ENCODE assay signal across 10 cellular contexts in the genomic region with DNA sequence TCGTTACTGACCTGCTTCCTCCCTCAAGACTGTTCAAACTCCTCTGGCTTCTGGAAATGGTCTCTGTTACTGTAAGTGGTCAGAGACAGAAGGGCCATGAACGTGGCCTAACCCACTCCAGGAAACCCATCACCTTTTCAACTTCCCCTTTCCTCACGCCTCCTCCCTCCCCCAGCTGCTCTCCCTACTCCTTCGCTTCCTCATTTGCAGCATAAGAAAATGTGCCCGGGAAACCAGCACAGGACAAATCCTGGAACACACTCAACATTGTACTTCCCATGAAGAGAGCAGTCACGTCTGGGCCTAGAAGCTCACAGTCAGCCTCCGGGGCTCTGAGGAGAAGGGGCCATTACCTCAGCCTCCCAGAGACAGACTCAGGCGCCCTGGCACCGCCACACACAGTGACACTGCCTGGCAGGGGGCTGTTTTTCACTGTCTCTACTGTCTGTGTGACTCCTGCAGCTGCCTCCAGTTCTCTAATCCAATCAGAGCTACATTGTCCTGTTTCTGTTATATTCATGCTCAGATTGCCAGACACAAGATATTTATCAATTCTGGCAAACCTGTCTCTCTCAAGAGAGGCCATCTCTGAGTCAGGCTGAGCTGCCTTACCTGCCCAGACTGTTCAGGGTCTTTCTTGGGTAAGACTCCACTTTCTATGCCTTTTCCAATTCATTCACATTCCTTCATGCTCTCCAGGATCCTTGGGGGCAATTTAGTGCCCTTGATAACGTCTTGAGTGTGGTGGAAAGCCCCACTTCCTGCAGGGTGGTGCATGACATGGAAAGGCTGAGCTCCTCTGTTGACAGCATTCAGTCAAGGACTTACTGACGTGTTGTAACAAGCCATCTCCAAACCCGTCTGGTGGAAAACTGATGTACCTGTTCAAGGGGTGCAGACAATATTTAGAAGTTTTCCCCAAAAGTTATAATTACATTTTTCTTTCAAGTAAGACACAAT.
DNase-seq lines count a peak whose midpoint lies in the region; ATAC-seq, FAIRE-seq and TF ChIP-seq lines count a peak whose summit lies in the region.
"Had no signal": no experiment of that assay in that cellular context is flagged by ENCODE, and none has a peak within 500 bp of the region (broad histone marks: within the 10 kb centered on the region; RNA-seq: fewer than 3 reads in every experiment).

No MANE protein-coding gene starts in this region.

- ATAC-seq in GM18868 (IDR thresholded peaks at IDR 0.05; ENCODE audit: unreplicated experiment), result peak; percentile 37
- ATAC-seq: stimulated activated naive CD8-positive, alpha-beta T cell treated with anti-CD3 and anti-CD28 coated beads, Interleukin-15, amount 100 ng/mL, for 72 hours had no signal

- H3K4me2 ChIP-seq in trophoblast cell (ENCODE audit: low read length), result no peak overlapping the region

- FAIRE-seq in urothelium cell line (lab: Jason Lieb, UNC), result no peak

- H3K9me3 Mint-ChIP-seq in progenitor cell of endocrine pancreas (ENCODE audit: low read depth), result no peaks in the 10 kb centered on the region

- H4K8ac ChIP-seq in trophoblast cell (ENCODE audit: low read depth, low read length), result no peak overlapping the region

- H2BK120ac ChIP-seq in trophoblast cell (ENCODE audit: insufficient read depth, low read length, poor library complexity), result no peak overlapping the region

- no peak overlapping the region for H2AK5ac ChIP-seq in trophoblast cell (ENCODE audit: low read length)

- no peak overlapping the region for H2AFZ ChIP-seq in trophoblast cell (ENCODE audit: insufficient read depth, low read length, poor library complexity)

- no peaks in the 10 kb centered on the region for H3K27me3 ChIP-seq in trophoblast cell (ENCODE audit: insufficient read depth, low read length)

- H3K4me1 Mint-ChIP-seq in progenitor cell of endocrine pancreas (ENCODE audit: low read depth), result peaks cover 1% of the 10 kb centered on the region

- DNase-seq in NOMO-1 treated with dmso at 0.1 percent for 144 hours (lab: John Stamatoyannopoulos, UW; ENCODE audit: unreplicated experiment) (peak; percentile 80), germinal center (ENCODE audit: low spot score) (peak; percentile 9), trophoblast cell (peak; percentile 10 to 34), NCI-H1436 treated with DMSO at 0.1 percent for 48 hours (lab: John Stamatoyannopoulos, UW) (no peak), progenitor cell of endocrine pancreas (ENCODE audit: low spot score, unreplicated experiment) (no peak), COLO668 (lab: John Stamatoyannopoulos, UW; ENCODE audit: unreplicated experiment) (no peak), urothelium cell line (ENCODE audit: low spot score) (no peak)
- DNase-seq: NCI-H146; stimulated activated naive CD8-positive, alpha-beta T cell treated with anti-CD3 and anti-CD28 coated beads, Interleukin-15, amount 100 ng/mL, for 72 hours had no signal

- no peak overlapping the region for H3K9ac ChIP-seq in trophoblast cell (ENCODE audit: low read length)

- no peak overlapping the region for H3K27ac Mint-ChIP-seq in progenitor cell of endocrine pancreas

- no peaks in the 10 kb centered on the region for H3K27me3 Mint-ChIP-seq in progenitor cell of endocrine pancreas
- H3K27me3 Mint-ChIP-seq: stimulated activated naive CD8-positive, alpha-beta T cell treated with anti-CD3 and anti-CD28 coated beads, Interleukin-15, amount 100 ng/mL, for 72 hours had no signal

- H3K14ac ChIP-seq in trophoblast cell (ENCODE audit: low read length), result no peak overlapping the region

- H2BK5ac ChIP-seq in trophoblast cell (ENCODE audit: low read depth, low read length, poor library complexity), result no peak overlapping the region

- H3K27ac ChIP-seq in trophoblast cell (ENCODE audit: low read depth, low read length), result no peak overlapping the region

- no peak overlapping the region for H3K4me3 Mint-ChIP-seq in progenitor cell of endocrine pancreas (ENCODE audit: low read depth)
- H3K4me3 Mint-ChIP-seq: stimulated activated naive CD8-positive, alpha-beta T cell treated with anti-CD3 and anti-CD28 coated beads, Interleukin-15, amount 100 ng/mL, for 72 hours had no signal

- no peaks in the 10 kb centered on the region for H3K36me3 Mint-ChIP-seq in progenitor cell of endocrine pancreas (ENCODE audit: insufficient read depth)

- no peak overlapping the region for H3K4ac ChIP-seq in trophoblast cell (ENCODE audit: low read depth, low read length)

- no peak overlapping the region for H2BK12ac ChIP-seq in trophoblast cell (ENCODE audit: low read length)

- H3K79me2 ChIP-seq in trophoblast cell (ENCODE audit: control insufficient read depth, insufficient read depth, low read length, poor library complexity), result no peaks in the 10 kb centered on the region

- no peak overlapping the region for H4K91ac ChIP-seq in trophoblast cell (ENCODE audit: low read depth, low read length)

- no peak overlapping the region for H3K18ac ChIP-seq in trophoblast cell (ENCODE audit: low read length)

- H3K36me3 ChIP-seq in trophoblast cell (ENCODE audit: control insufficient read depth in 1 of 2, insufficient read depth in 2 of 2, low read length in 2 of 2), result no peaks in the 10 kb centered on the region

- no peak overlapping the region for H3K23ac ChIP-seq in trophoblast cell (ENCODE audit: low read length)

- H4K12ac ChIP-seq in trophoblast cell (ENCODE audit: low read depth, low read length), result no peak overlapping the region

- peaks cover 2 to 7% of the 10 kb centered on the region in 2 experiments for H3K4me1 ChIP-seq in trophoblast cell (ENCODE audit: control insufficient read depth in 1 of 2, insufficient read depth in 2 of 2, low read length in 2 of 2)

- no peaks in the 10 kb centered on the region for H3K79me1 ChIP-seq in trophoblast cell (ENCODE audit: low read length)

- H3K9me3 ChIP-seq in trophoblast cell (ENCODE audit: insufficient read depth, low read depth, low read length), result no peaks in the 10 kb centered on the region

- no peak overlapping the region for H3K4me3 ChIP-seq in trophoblast cell (ENCODE audit: low read depth, low read length)

- TF ChIP-seq CTCF in progenitor cell of endocrine pancreas (IDR thresholded peaks at IDR 0.05; ENCODE audit: unreplicated experiment), result no peak

- 100% methylated on average over 2 of the region's 12 CpGs for WGBS in trophoblast cell (ENCODE audit: extremely low coverage, insufficient coverage, insufficient read length)

Comparison
In these comparisons a context has a peak if more than half of its experiments do, and no peak if none do; other contexts are left out.
1. DNase-seq: peak in NOMO-1 treated with dmso at 0.1 percent for 144 hours (single experiment), germinal center (single experiment) and trophoblast cell (2 of 2); none in NCI-H1436 treated with DMSO at 0.1 percent for 48 hours (single experiment), progenitor cell of endocrine pancreas (single experiment), COLO668 (single experiment) and urothelium cell line (single experiment).